Comparison of ENCODE assay signal across 8 cellular contexts in genomic region chr1:155688318-155689121, GRCh38. TPM values are rescaled to one million over a fixed set of nuclear protein-coding genes. Genes with fewer than 3 reads are reported as not detected.
DNase-seq lines count a peak whose midpoint lies in the region; ATAC-seq, FAIRE-seq and TF ChIP-seq lines count a peak whose summit lies in the region.

DAP3 (plus strand) TSS chr1:155689091; CDS start chr1:155709780, 20,689 bp downstream.
A gene with protein sequence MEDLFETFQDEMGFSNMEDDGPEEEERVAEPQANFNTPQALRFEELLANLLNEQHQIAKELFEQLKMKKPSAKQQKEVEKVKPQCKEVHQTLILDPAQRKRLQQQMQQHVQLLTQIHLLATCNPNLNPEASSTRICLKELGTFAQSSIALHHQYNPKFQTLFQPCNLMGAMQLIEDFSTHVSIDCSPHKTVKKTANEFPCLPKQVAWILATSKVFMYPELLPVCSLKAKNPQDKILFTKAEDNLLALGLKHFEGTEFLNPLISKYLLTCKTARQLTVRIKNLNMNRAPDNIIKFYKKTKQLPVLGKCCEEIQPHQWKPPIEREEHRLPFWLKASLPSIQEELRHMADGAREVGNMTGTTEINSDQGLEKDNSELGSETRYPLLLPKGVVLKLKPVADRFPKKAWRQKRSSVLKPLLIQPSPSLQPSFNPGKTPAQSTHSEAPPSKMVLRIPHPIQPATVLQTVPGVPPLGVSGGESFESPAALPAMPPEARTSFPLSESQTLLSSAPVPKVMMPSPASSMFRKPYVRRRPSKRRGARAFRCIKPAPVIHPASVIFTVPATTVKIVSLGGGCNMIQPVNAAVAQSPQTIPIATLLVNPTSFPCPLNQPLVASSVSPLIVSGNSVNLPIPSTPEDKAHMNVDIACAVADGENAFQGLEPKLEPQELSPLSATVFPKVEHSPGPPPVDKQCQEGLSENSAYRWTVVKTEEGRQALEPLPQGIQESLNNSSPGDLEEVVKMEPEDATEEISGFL (minus strand): TSS chr1:155688774. CDS start chr1:155680436, 8,338 bp downstream.

- peak within 1 kb of the TSS; percentile 88 to 90 for H3K9ac ChIP-seq in kidney (ENCODE audit: low read length in 2 of 2)

- TF ChIP-seq CTCF in kidney (IDR thresholded peaks at IDR 0.05; ENCODE audit: borderline replicate concordance, extremely low read depth, insufficient read depth), result peak; percentile 1

- peaks cover 3 to 4% of the 10 kb centered on the region in 2 donors for H3K36me3 ChIP-seq in kidney (ENCODE audit: control insufficient read depth in 1 of 2, insufficient read depth in 2 of 2, low read length in 2 of 2)

- peaks cover 0 to 11% of the 10 kb centered on the region in 2 donors for H3K4me1 ChIP-seq in kidney (ENCODE audit: control insufficient read depth in 1 of 2, insufficient read depth in 1 of 2, low read depth in 1 of 2, low read length in 2 of 2)

- H3K27ac ChIP-seq in kidney (ENCODE audit: low read depth in 2 of 2, low read length in 2 of 2), result peak within 1 kb of the TSS; percentile 98 to 99

- DNase-seq in AML-193 (lab: John Stamatoyannopoulos, UW) (peak; percentile 67 to 82), NCI-H510A treated with DMSO at 0.1 percent for 48 hours (lab: John Stamatoyannopoulos, UW) (peak; percentile 88), cerebellar cortex (ENCODE audit: low spot score) (peak; percentile 90), kidney (peak; percentile 98)
- peak; percentile 84 for DNase-seq in activated CD4-positive, alpha-beta T cell treated with anti-CD3 and anti-CD28 coated beads for 1 hour
- DNase-seq in stimulated activated CD4-positive, alpha-beta T cell treated with anti-CD3 and anti-CD28 coated beads, Interleukin-12 subunit alpha, Interleukin-12 subunit beta, amount 100 ng/mL, for 48 hours (ENCODE audit: low read depth in 2 of 3, low spot score in 1 of 3), result peak; percentile 75 to 90 (median 83)

- no peak for FAIRE-seq in kidney (lab: Jason Lieb, UNC)

- TF ChIP-seq POLR2A in GM19099 (IDR thresholded peaks at IDR 0.05; ENCODE audit: extremely low read depth, insufficient read length, low read depth), result peak; percentile 83

- peak within 1 kb of the TSS; percentile 93 for H3K4me3 ChIP-seq in kidney (ENCODE audit: low read length in 2 of 2)

- intact Hi-C loops in kidney (cut with DNase I), result no loop called here

- no peaks in the 10 kb centered on the region for H3K9me3 ChIP-seq in kidney (ENCODE audit: control insufficient read depth in 1 of 2, low read length in 2 of 2)

- peak; percentile 80 for ATAC-seq in HG03378 (IDR thresholded peaks at IDR 0.05; ENCODE audit: unreplicated experiment)

RNA-seq across cellular contexts. Expression of gene DAP3, which starts in this region (rescaled TPM):
- total RNA-seq in kidney, result 85.2 TPM
- polyA plus RNA-seq in kidney (ENCODE audit: insufficient read depth, low read depth, low replicate concordance), result 92.2 TPM

RNA-seq across cellular contexts. Expression of the second gene that starts in this region (rescaled TPM):
- 67.1 TPM for total RNA-seq in kidney
- 33.4 TPM for polyA plus RNA-seq in kidney (ENCODE audit: insufficient read depth, low read depth, low replicate concordance)

Comparison
In these comparisons a context has a peak if more than half of its experiments do, and no peak if none do; other contexts are left out.
1. Peak in every context shown above with its lines: DNase-seq, ATAC-seq, H3K4me3 ChIP-seq and H3K27ac ChIP-seq.